37 cellular contexts compared by ENCODE assay signal in the genomic region with DNA sequence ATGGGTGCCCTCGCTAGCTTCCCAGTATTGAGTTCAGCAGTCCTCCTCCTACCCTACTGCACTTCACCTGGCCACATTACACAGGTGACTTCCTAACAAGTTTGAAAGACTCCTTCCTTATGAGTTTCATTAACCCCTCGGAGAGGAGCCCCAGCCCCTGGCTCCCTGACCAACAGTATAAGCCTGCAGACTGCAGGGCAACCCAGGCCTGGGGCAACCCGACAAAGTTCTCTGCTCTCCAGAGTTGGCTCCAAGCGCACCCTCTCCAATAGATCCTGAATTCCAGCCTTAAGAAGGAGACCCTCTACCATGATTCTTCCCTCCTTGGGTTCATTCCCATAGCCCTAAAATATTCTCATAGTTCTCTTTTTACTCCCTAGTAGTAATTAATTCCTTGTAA.
"Had no signal": no experiment of that assay in that cellular context is flagged by ENCODE, and none has a peak within 500 bp of the region (broad histone marks: within the 10 kb centered on the region; RNA-seq: fewer than 3 reads in every experiment).

No MANE protein-coding gene starts in this region.

- H3K9me3 Mint-ChIP-seq: activated B cell treated with CpG ODN at 0.5 μM for 24 hours; activated CD4-positive, alpha-beta memory T cell treated with anti-CD3 and anti-CD28 coated beads for 36 hours; activated CD4-positive, alpha-beta T cell treated with anti-CD3 and anti-CD28 coated beads, Interleukin-2, amount 10 ng/mL, durations not matched to agents 24 days and 14 days; activated CD8-positive, alpha-beta T cell treated with anti-CD3 and anti-CD28 coated beads for 36 hours; activated naive CD4-positive, alpha-beta T cell treated with anti-CD3 and anti-CD28 coated beads for 36 hours; activated naive CD4-positive, alpha-beta T cell treated with anti-CD3 and anti-CD28 coated beads, Interleukin-2, amount 50 U/mL, for 72 hours; activated naive CD8-positive, alpha-beta T cell treated with anti-CD3 and anti-CD28 coated beads for 36 hours; activated T-cell treated with anti-CD3 and anti-CD28 coated beads, Interleukin-2, amount 50 U/mL, for 4 hours; activated T-cell treated with anti-CD3 and anti-CD28 coated beads, Interleukin-2, amount 50 U/mL, for 72 hours; activated T-helper 1 cell treated with anti-CD3 and anti-CD28 coated beads, Interleukin-12 subunit alpha, Interleukin-12 subunit beta, Interleukin-2, Interleukin-4 antibody, amounts not matched to agents 30 ng/mL and 10 ng/mL and 1 ng/mL, durations not matched to agents 14 hours and 24 hours and 36 hours; activated T-helper 2 cell treated with anti-CD3 and anti-CD28 coated beads, Interferon-gamma antibody, Interleukin-2, Interleukin-4, amounts not matched to agents 10 μg/mL and 5 μg/mL and 100 μg/mL, durations not matched to agents 14 hours and 24 hours and 36 hours; central memory CD8-positive, alpha-beta T cell; T-helper 1 cell treated with Interleukin-12 subunit alpha and Interleukin-12 subunit beta and Interleukin-4 antibody, amounts not matched to agents 30 μg/mL and 1 μg/mL, for 36 hours; T-helper 2 cell treated with Interferon-gamma antibody and Interleukin-4, amounts not matched to agents 5 μg/mL and 100 μg/mL, for 36 hours had no signal

- H3K36me3 ChIP-seq: adrenal gland, brain microvascular endothelial cell, breast epithelium, WERI-Rb-1 had no signal

- H3K9me3 ChIP-seq: adrenal gland, body of pancreas, breast epithelium had no signal

- H3K27me3 Mint-ChIP-seq: activated B cell treated with CpG ODN at 0.5 μM for 24 hours; activated CD4-positive, alpha-beta memory T cell treated with anti-CD3 and anti-CD28 coated beads for 36 hours; activated CD4-positive, alpha-beta T cell treated with anti-CD3 and anti-CD28 coated beads, Interleukin-2, amount 10 ng/mL, durations not matched to agents 24 days and 14 days; activated CD8-positive, alpha-beta T cell treated with anti-CD3 and anti-CD28 coated beads for 36 hours; activated naive CD8-positive, alpha-beta T cell treated with anti-CD3 and anti-CD28 coated beads for 36 hours; central memory CD8-positive, alpha-beta T cell had no signal

- H3K4me1 Mint-ChIP-seq: activated B cell treated with CpG ODN at 0.5 μM for 24 hours; activated CD4-positive, alpha-beta T cell treated with anti-CD3 and anti-CD28 coated beads, Interleukin-2, amount 10 ng/mL, durations not matched to agents 24 days and 14 days; activated naive CD8-positive, alpha-beta T cell treated with anti-CD3 and anti-CD28 coated beads for 36 hours; central memory CD8-positive, alpha-beta T cell had no signal

- H3K36me3 Mint-ChIP-seq: activated CD4-positive, alpha-beta memory T cell treated with anti-CD3 and anti-CD28 coated beads for 36 hours; activated naive CD4-positive, alpha-beta T cell treated with anti-CD3 and anti-CD28 coated beads, Interleukin-2, amount 50 U/mL, for 72 hours; activated naive CD8-positive, alpha-beta T cell treated with anti-CD3 and anti-CD28 coated beads for 36 hours had no signal

- H3K4me3 ChIP-seq: adrenal gland, body of pancreas, breast epithelium had no signal

- DNase-seq: activated B cell treated with CpG ODN at 0.5 μM for 24 hours; activated CD4-positive, alpha-beta memory T cell treated with anti-CD3 and anti-CD28 coated beads for 36 hours; activated CD4-positive, alpha-beta T cell treated with anti-CD3 and anti-CD28 coated beads for 4 hours; activated CD4-positive, alpha-beta T cell treated with anti-CD3 and anti-CD28 coated beads, Interleukin-2, amount 10 ng/mL, durations not matched to agents 24 days and 14 days; activated CD4-positive, alpha-beta T cell treated with anti-CD3 and anti-CD28 coated beads, Interleukin-2, amount 50 U/mL, for 1 hour; activated CD4-positive, alpha-beta T cell treated with anti-CD3 and anti-CD28 coated beads, Interleukin-2, amount 50 U/mL, for 4 hours; activated CD4-positive, CD25-positive, alpha-beta regulatory T cell treated with anti-CD3 and anti-CD28 coated beads, Interleukin-2, amount 50 U/mL, for 72 hours; activated CD8-positive, alpha-beta memory T cell treated with anti-CD3 and anti-CD28 coated beads, Interleukin-2, amount 50 U/mL, for 4 hours; activated CD8-positive, alpha-beta T cell treated with anti-CD3 and anti-CD28 coated beads for 36 hours; activated effector memory CD4-positive, alpha-beta T cell treated with Interleukin-2 at 50 U/mL for 16 hours; activated gamma-delta T cell treated with Interleukin-2 at 50 U/mL for 16 hours; activated naive CD4-positive, alpha-beta T cell; activated naive CD4-positive, alpha-beta T cell treated with anti-CD3 and anti-CD28 coated beads for 36 hours; activated naive CD4-positive, alpha-beta T cell treated with anti-CD3 and anti-CD28 coated beads, Interleukin-2, amount 50 U/mL, for 16 hours; activated naive CD8-positive, alpha-beta T cell treated with anti-CD3 and anti-CD28 coated beads for 36 hours; activated T-cell treated with anti-CD3 and anti-CD28 coated beads for 4 hours; activated T-cell treated with anti-CD3 and anti-CD28 coated beads, Interleukin-2, amount 50 U/mL, for 1 hour; activated T-cell treated with anti-CD3 and anti-CD28 coated beads, Interleukin-2, amount 50 U/mL, for 4 hours; activated T-cell treated with anti-CD3 and anti-CD28 coated beads, Interleukin-2, amount 50 U/mL, for 72 hours; adrenal gland; amniotic stem cell; body of pancreas; brain microvascular endothelial cell; caudate nucleus; cerebellar nuclear complex; SW 1271; T-helper 1 cell; T-helper 2 cell; T-helper 9 cell; WERI-Rb-1 had no signal

- H3K27ac ChIP-seq: adrenal gland, body of pancreas, brain microvascular endothelial cell, breast epithelium, WERI-Rb-1 had no signal

- H3K27me3 ChIP-seq: adrenal gland, body of pancreas, brain microvascular endothelial cell, breast epithelium had no signal

- H3K4me3 Mint-ChIP-seq: activated B cell treated with CpG ODN at 0.5 μM for 24 hours; activated CD4-positive, alpha-beta memory T cell treated with anti-CD3 and anti-CD28 coated beads for 36 hours; activated CD4-positive, alpha-beta T cell treated with anti-CD3 and anti-CD28 coated beads, Interleukin-2, amount 10 ng/mL, durations not matched to agents 24 days and 14 days; activated CD8-positive, alpha-beta T cell treated with anti-CD3 and anti-CD28 coated beads for 36 hours; activated naive CD4-positive, alpha-beta T cell treated with anti-CD3 and anti-CD28 coated beads for 36 hours; activated naive CD8-positive, alpha-beta T cell treated with anti-CD3 and anti-CD28 coated beads for 36 hours; activated T-cell treated with anti-CD3 and anti-CD28 coated beads, Interleukin-2, amount 50 U/mL, for 4 hours; activated T-cell treated with anti-CD3 and anti-CD28 coated beads, Interleukin-2, amount 50 U/mL, for 72 hours; activated T-helper 1 cell treated with anti-CD3 and anti-CD28 coated beads, Interleukin-12 subunit alpha, Interleukin-12 subunit beta, Interleukin-2, Interleukin-4 antibody, amounts not matched to agents 30 ng/mL and 10 ng/mL and 1 ng/mL, durations not matched to agents 14 hours and 24 hours and 36 hours; central memory CD8-positive, alpha-beta T cell; T-helper 1 cell treated with Interleukin-12 subunit alpha and Interleukin-12 subunit beta and Interleukin-4 antibody, amounts not matched to agents 30 μg/mL and 1 μg/mL, for 36 hours; T-helper 2 cell treated with Interferon-gamma antibody and Interleukin-4, amounts not matched to agents 5 μg/mL and 100 μg/mL, for 36 hours had no signal

- H3K4me1 ChIP-seq: adrenal gland, body of pancreas, breast epithelium had no signal

- H3K27ac Mint-ChIP-seq: activated B cell treated with CpG ODN at 0.5 μM for 24 hours; activated CD4-positive, alpha-beta memory T cell treated with anti-CD3 and anti-CD28 coated beads for 36 hours; activated CD4-positive, alpha-beta T cell treated with anti-CD3 and anti-CD28 coated beads, Interleukin-2, amount 10 ng/mL, durations not matched to agents 24 days and 14 days; activated CD8-positive, alpha-beta T cell treated with anti-CD3 and anti-CD28 coated beads for 36 hours; activated naive CD4-positive, alpha-beta T cell treated with anti-CD3 and anti-CD28 coated beads for 36 hours; activated naive CD4-positive, alpha-beta T cell treated with anti-CD3 and anti-CD28 coated beads, Interleukin-2, amount 50 U/mL, for 72 hours; activated naive CD8-positive, alpha-beta T cell treated with anti-CD3 and anti-CD28 coated beads for 36 hours; activated T-cell treated with anti-CD3 and anti-CD28 coated beads, Interleukin-2, amount 50 U/mL, for 72 hours; activated T-helper 1 cell treated with anti-CD3 and anti-CD28 coated beads, Interleukin-12 subunit alpha, Interleukin-12 subunit beta, Interleukin-2, Interleukin-4 antibody, amounts not matched to agents 30 ng/mL and 10 ng/mL and 1 ng/mL, durations not matched to agents 14 hours and 24 hours and 36 hours; activated T-helper 2 cell treated with anti-CD3 and anti-CD28 coated beads, Interferon-gamma antibody, Interleukin-2, Interleukin-4, amounts not matched to agents 10 μg/mL and 5 μg/mL and 100 μg/mL, durations not matched to agents 14 hours and 24 hours and 36 hours; T-helper 1 cell treated with Interleukin-12 subunit alpha and Interleukin-12 subunit beta and Interleukin-4 antibody, amounts not matched to agents 30 μg/mL and 1 μg/mL, for 36 hours; T-helper 2 cell treated with Interferon-gamma antibody and Interleukin-4, amounts not matched to agents 5 μg/mL and 100 μg/mL, for 36 hours had no signal

- ATAC-seq: activated CD8-positive, alpha-beta T cell treated with anti-CD3 and anti-CD28 coated beads for 36 hours; activated naive CD4-positive, alpha-beta T cell treated with anti-CD3 and anti-CD28 coated beads, Interleukin-2, amount 50 U/mL, for 72 hours; activated T-cell treated with anti-CD3 and anti-CD28 coated beads, Interleukin-2, amount 50 U/mL, for 4 hours; activated T-cell treated with anti-CD3 and anti-CD28 coated beads, Interleukin-2, amount 50 U/mL, for 72 hours; body of pancreas had no signal
